In genomic region chr11:29975580-29975979, GRCh38 we compare ENCODE assay signal across 2 cellular contexts. TPM values are rescaled to one million over a fixed set of nuclear protein-coding genes. Genes with fewer than 3 reads are reported as not detected.
"Had no signal": no experiment of that assay in that cellular context is flagged by ENCODE, and none has a peak within 500 bp of the region (broad histone marks: within the 10 kb centered on the region; RNA-seq: fewer than 3 reads in every experiment).

No MANE protein-coding gene starts in this region.

RNA-seq across cellular contexts. Expression of gene KCNA4, which starts 41.2 kb away (rescaled TPM):
- total RNA-seq: G401, GM12878 had no signal
